In genomic region chr5:127292030-127292735, GRCh38 we compare ENCODE assay signal across 23 cellular contexts. TPM values are rescaled to one million over a fixed set of nuclear protein-coding genes. Genes with fewer than 3 reads are reported as not detected.
DNase-seq lines count a peak whose midpoint lies in the region; ATAC-seq and TF ChIP-seq lines count a peak whose summit lies in the region.
"Had no signal": no experiment of that assay in that cellular context is flagged by ENCODE, and none has a peak within 500 bp of the region (broad histone marks: within the 10 kb centered on the region; RNA-seq: fewer than 3 reads in every experiment).

No MANE protein-coding gene starts in this region.

- H3K36me3 Mint-ChIP-seq in neural crest cell (ENCODE audit: low read depth) (peaks cover 4% of the 10 kb centered on the region), natural killer cell (peaks cover 10% of the 10 kb centered on the region)

- H3K4me2 ChIP-seq in hepatocyte = peak overlapping the region; percentile 95
- H3K4me2 ChIP-seq: BLaER1 treated with 17β-estradiol and CSF1 and Interleukin-3, amounts not matched to agents 10 nM and 100 nM had no signal

- no peaks in the 10 kb centered on the region for H4K20me1 ChIP-seq in hepatocyte (ENCODE audit: insufficient read depth, poor library complexity, severe bottlenecking)
- H4K20me1 ChIP-seq: BLaER1 treated with 17β-estradiol and CSF1 and Interleukin-3, amounts not matched to agents 10 nM and 100 nM had no signal

- H3K4me1 ChIP-seq in SJCRH30 (peaks cover 24% of the 10 kb centered on the region), hepatocyte (ENCODE audit: insufficient read depth) (no peaks in the 10 kb centered on the region), left ventricle myocardium inferior (peaks cover 11% of the 10 kb centered on the region)
- H3K4me1 ChIP-seq: BLaER1 treated with 17β-estradiol and CSF1 and Interleukin-3, amounts not matched to agents 10 nM and 100 nM; upper lobe of right lung had no signal

- H3K9me3 Mint-ChIP-seq in neural crest cell = peaks cover 5% of the 10 kb centered on the region
- H3K9me3 Mint-ChIP-seq in natural killer cell = peaks cover 0 to 2% of the 10 kb centered on the region in 2 donors
- H3K9me3 Mint-ChIP-seq: activated T-helper 2 cell treated with anti-CD3 and anti-CD28 coated beads, Interferon-gamma antibody, Interleukin-2, Interleukin-4, amounts not matched to agents 10 μg/mL and 5 μg/mL and 100 μg/mL, durations not matched to agents 14 hours and 24 hours and 36 hours; stimulated activated naive CD8-positive, alpha-beta T cell treated with anti-CD3 and anti-CD28 coated beads, Interleukin-15, amount 100 ng/mL, for 72 hours had no signal

- TF ChIP-seq CTCF in hepatocyte (IDR thresholded peaks at IDR 0.05; ENCODE audit: poor library complexity) (no peak), neural crest cell (conservative IDR thresholded peaks at IDR 0.05) (no peak), natural killer cell (IDR thresholded peaks at IDR 0.05) (no peak), left ventricle myocardium inferior (IDR thresholded peaks at IDR 0.05; ENCODE audit: borderline replicate concordance) (no peak)

- H3K9me3 ChIP-seq in SJCRH30 (replicated peaks) (no peaks in the 10 kb centered on the region), hepatocyte (ENCODE audit: low read depth) (peaks cover 4% of the 10 kb centered on the region), left ventricle myocardium inferior (replicated peaks) (peaks cover 8% of the 10 kb centered on the region)
- H3K9me3 ChIP-seq: esophagus squamous epithelium, upper lobe of right lung had no signal

- H2AFZ ChIP-seq in hepatocyte = no peak overlapping the region

- H3K36me3 ChIP-seq in SJCRH30 = no peaks in the 10 kb centered on the region; the same call in 1 of the 2 replicates
- H3K36me3 ChIP-seq in hepatocyte (replicated peaks; ENCODE audit: insufficient read depth, low read depth) = no peaks in the 10 kb centered on the region
- H3K36me3 ChIP-seq in left ventricle myocardium inferior = no peaks in the 10 kb centered on the region
- H3K36me3 ChIP-seq: BLaER1 treated with 17β-estradiol and CSF1 and Interleukin-3, amounts not matched to agents 10 nM and 100 nM; esophagus squamous epithelium; gastroesophageal sphincter; upper lobe of right lung; WERI-Rb-1 had no signal

- no peaks in the 10 kb centered on the region for H3K79me2 ChIP-seq in hepatocyte

- peak overlapping the region; percentile 47 for H3K27ac Mint-ChIP-seq in neural crest cell (ENCODE audit: unreplicated experiment)
- H3K27ac Mint-ChIP-seq in natural killer cell = no peak overlapping the region
- H3K27ac Mint-ChIP-seq: activated naive CD8-positive, alpha-beta T cell; activated T-helper 2 cell treated with anti-CD3 and anti-CD28 coated beads, Interferon-gamma antibody, Interleukin-2, Interleukin-4, amounts not matched to agents 10 μg/mL and 5 μg/mL and 100 μg/mL, durations not matched to agents 14 hours and 24 hours and 36 hours; stimulated activated naive CD8-positive, alpha-beta T cell treated with anti-CD3 and anti-CD28 coated beads, Interleukin-15, amount 100 ng/mL, for 72 hours had no signal

- H3K4me1 Mint-ChIP-seq in neural crest cell = peaks cover 51% of the 10 kb centered on the region
- peaks cover 0 to 5% of the 10 kb centered on the region in 2 donors for H3K4me1 Mint-ChIP-seq in natural killer cell

- intact Hi-C loops in natural killer cell (cut with micrococcal nuclease) (no loop called here), left ventricle myocardium inferior (cut with micrococcal nuclease) (loop anchor here (10.0 kb wide), 1 partner anchor 153 kb away; no protein-coding TSS in a partner anchor)

- H3K4me3 ChIP-seq in SJCRH30 (peak overlapping the region; percentile 74), hepatocyte (no peak overlapping the region), left ventricle myocardium inferior (no peak overlapping the region)
- H3K4me3 ChIP-seq: BLaER1 treated with 17β-estradiol and CSF1 and Interleukin-3, amounts not matched to agents 10 nM and 100 nM; esophagus squamous epithelium; SK-N-MC; upper lobe of right lung had no signal

- H3K4me3 Mint-ChIP-seq in neural crest cell (peak overlapping the region; percentile 96), natural killer cell (no peak overlapping the region)

- WGBS in hepatocyte (ENCODE audit: low lambda C conversion rate, missing lambda C conversion rate) = 89% methylated on average over 2 of the region's 2 CpGs

- DNase-seq in SJCRH30 (no peak), hepatocyte (ENCODE audit: low spot score) (no peak), neural crest cell (ENCODE audit: low read depth, low spot score) (no peak), substantia nigra (lab: John Stamatoyannopoulos, UW) (peak in 1 of 49 donors; percentile 11), natural killer cell (no peak), left ventricle myocardium inferior (no peak)
- DNase-seq: activated CD8-positive, alpha-beta memory T cell treated with anti-CD3 and anti-CD28 coated beads, Interleukin-2, amount 50 U/mL, for 4 hours; esophagus squamous epithelium; NCI-H1417 treated with DMSO at 0.1 percent for 48 hours; NCI-H2171; NCI-H524 treated with DMSO at 0.1 percent for 48 hours; stimulated activated CD4-positive, alpha-beta T cell treated with anti-CD3 and anti-CD28 coated beads, Interleukin-12 subunit alpha, Interleukin-12 subunit beta, amount 100 ng/mL, for 4 hours; stimulated activated naive CD8-positive, alpha-beta T cell treated with anti-CD3 and anti-CD28 coated beads, Interleukin-15, amount 100 ng/mL, for 72 hours; upper lobe of right lung; WERI-Rb-1 had no signal

- H3K9me2 ChIP-seq in hepatocyte (replicated peaks; ENCODE audit: insufficient read depth) = no peaks in the 10 kb centered on the region

- H3K27me3 ChIP-seq in SJCRH30 (no peaks in the 10 kb centered on the region), hepatocyte (peaks cover 54% of the 10 kb centered on the region), left ventricle myocardium inferior (ENCODE audit: low read depth) (peaks cover 83% of the 10 kb centered on the region)
- H3K27me3 ChIP-seq: BLaER1 treated with 17β-estradiol and CSF1 and Interleukin-3, amounts not matched to agents 10 nM and 100 nM had no signal

- peak overlapping the region; percentile 93 for H3K27ac ChIP-seq in SJCRH30
- H3K27ac ChIP-seq in hepatocyte = no peak overlapping the region
- peak overlapping the region; percentile 94 for H3K27ac ChIP-seq in substantia nigra (ENCODE audit: low read depth, low read length, poor library complexity, severe bottlenecking)
- H3K27ac ChIP-seq in left ventricle myocardium inferior (replicated peaks) = no peak overlapping the region
- H3K27ac ChIP-seq: BLaER1 treated with 17β-estradiol and CSF1 and Interleukin-3, amounts not matched to agents 10 nM and 100 nM; esophagus squamous epithelium; gastroesophageal sphincter; SK-N-MC; upper lobe of right lung; WERI-Rb-1 had no signal

- peaks cover 17% of the 10 kb centered on the region for H3K27me3 Mint-ChIP-seq in neural crest cell (ENCODE audit: low read depth)
- H3K27me3 Mint-ChIP-seq in natural killer cell (ENCODE audit: low read depth in 2 of 2) = peaks cover 39 to 81% of the 10 kb centered on the region in 2 donors

- ATAC-seq in natural killer cell (no peak), GM19395 (IDR thresholded peaks at IDR 0.05; ENCODE audit: unreplicated experiment) (no peak), GM19351 (IDR thresholded peaks at IDR 0.05; ENCODE audit: unreplicated experiment) (no peak)
- ATAC-seq: gastroesophageal sphincter; stimulated activated naive CD8-positive, alpha-beta T cell treated with anti-CD3 and anti-CD28 coated beads, Interleukin-15, amount 100 ng/mL, for 72 hours; upper lobe of right lung had no signal

RNA-seq across cellular contexts. Expression of gene MEGF10, which starts 1.6 kb away (rescaled TPM):
- total RNA-seq in SJCRH30 (2014; rRNA removed; shearing (Covaris generic)) = 67.6 and 77.9 TPM in 2 replicates
- total RNA-seq in hepatocyte (3.3 and 6.7 TPM in 2 replicates), neural crest cell (90.2 and 96.1 TPM in 2 replicates), natural killer cell (1 to 10 TPM in 1 of 3 donors, not detected in 2; 1.4 TPM), left ventricle myocardium inferior (0.47 TPM)
- polyA plus RNA-seq in hepatocyte = 1.1 and 1.7 TPM in 2 replicates
- total RNA-seq: activated T-helper 2 cell treated with anti-CD3 and anti-CD28 coated beads, Interferon-gamma antibody, Interleukin-2, Interleukin-4, amounts not matched to agents 10 μg/mL and 5 μg/mL and 100 μg/mL, durations not matched to agents 14 hours and 24 hours and 36 hours; MCF 10A had no signal

Comparison
In these comparisons a context has a peak if more than half of its experiments do, and no peak if none do; other contexts are left out.
1. H3K27ac ChIP-seq: peak in SJCRH30 (single experiment) and substantia nigra (single experiment); none in hepatocyte (single experiment) and left ventricle myocardium inferior (single experiment).